Comparison of ENCODE assay signal across 12 cellular contexts in genomic region chr22:37529652-37530345, GRCh38. TPM values are rescaled to one million over a fixed set of nuclear protein-coding genes. Genes with fewer than 3 reads are reported as not detected.
DNase-seq lines count a peak whose midpoint lies in the region; ATAC-seq, FAIRE-seq and TF ChIP-seq lines count a peak whose summit lies in the region.
"Had no signal": no experiment of that assay in that cellular context is flagged by ENCODE, and none has a peak within 500 bp of the region (broad histone marks: within the 10 kb centered on the region; RNA-seq: fewer than 3 reads in every experiment).

No MANE protein-coding gene starts in this region.

- H3K4me3 Mint-ChIP-seq in T-cell, result no peak overlapping the region
- H3K4me3 Mint-ChIP-seq: activated T-cell treated with anti-CD3 and anti-CD28 coated beads, Interleukin-2, amount 50 U/mL, for 4 hours; CD4-positive, alpha-beta T cell had no signal

- POLR2A ChIA-PET in T-cell (lab: Charles Lee), result no interaction called here

- peak overlapping the region; percentile 40 for H3K27ac ChIP-seq in 22Rv1

- no peaks in the 10 kb centered on the region for H3K9me3 Mint-ChIP-seq in T-cell
- H3K9me3 Mint-ChIP-seq: activated T-cell treated with anti-CD3 and anti-CD28 coated beads, Interleukin-2, amount 50 U/mL, for 4 hours; CD4-positive, alpha-beta T cell had no signal

- TF ChIP-seq CTCF in 22Rv1 (IDR thresholded peaks at IDR 0.05), result no peak

- TF ChIP-seq POLR2A in GM12891 (IDR thresholded peaks at IDR 0.05; ENCODE audit: low read depth, low read length), result no peak

- CTCF ChIA-PET in T-cell (lab: Charles Lee), result interaction anchor here in 1 of 2 donors (1.3 kb wide), 1 partner anchor 37 kb away, joined by 4 read pairs; no protein-coding TSS in a partner anchor

- H3K27ac Mint-ChIP-seq in T-cell, result no peak overlapping the region
- H3K27ac Mint-ChIP-seq: CD4-positive, alpha-beta T cell had no signal

- ATAC-seq in T-cell (replicated peaks in 1 of 4), result peak in 3 of 4 experiments; percentile 23 to 47 (median 26)
- ATAC-seq: activated T-cell treated with anti-CD3 and anti-CD28 coated beads, Interleukin-2, amount 50 U/mL, for 4 hours had no signal

- DNase-seq in GM12891 (ENCODE audit: insufficient read length, low spot score) (no peak), T-cell (no peak), GM19240 (ENCODE audit: insufficient read length, low spot score) (no peak), SHP77 treated with DMSO at 0.1 percent for 48 hours (lab: John Stamatoyannopoulos, UW) (no peak), NCI-H2081 treated with DMSO at 0.1 percent for 48 hours (lab: John Stamatoyannopoulos, UW) (no peak)
- DNase-seq: activated T-cell treated with anti-CD3 and anti-CD28 coated beads, Interleukin-2, amount 50 U/mL, for 4 hours; CD4-positive, alpha-beta T cell; head of caudate nucleus; NCI-H146 had no signal

- H3K4me1 Mint-ChIP-seq in T-cell, result peaks cover 8 to 19% (median 19%) of the 10 kb centered on the region in 3 donors

- peaks cover 4 to 20% of the 10 kb centered on the region in 2 donors for H3K27me3 Mint-ChIP-seq in T-cell

- no peaks in the 10 kb centered on the region for H3K36me3 Mint-ChIP-seq in T-cell

- FAIRE-seq in GM12891 (lab: Jason Lieb, UNC), result peak; percentile 52

TF ChIP-seq in GM12891, 5 proteins besides CTCF, POLR2A, EP300 and RAD21:
- TF ChIP-seq SPI1 (IDR thresholded peaks at IDR 0.05; ENCODE audit: low read depth, low read length), result no peak
- TF ChIP-seq POLR2AphosphoS5 (IDR thresholded peaks at IDR 0.05; ENCODE audit: low read depth, low read length), result no peak
- no peak for TF ChIP-seq POU2F2 (IDR thresholded peaks at IDR 0.05; ENCODE audit: low read depth, low read length)
- no peak for TF ChIP-seq PAX5 (IDR thresholded peaks at IDR 0.05; ENCODE audit: insufficient read depth, low read length, severe bottlenecking)
- TF ChIP-seq TAF1 (IDR thresholded peaks at IDR 0.05; ENCODE audit: low read depth, low read length), result no peak

RNA-seq across cellular contexts. Expression of gene CARD10, which starts 10.6 kb away (rescaled TPM):
- not detected for polyA plus RNA-seq in GM12891 (2012; ENCODE audit: low read depth, missing spikeins)
- under 1 TPM in 4 of 5 donors, not detected in 1; 0.44 to 0.79 (median 0.52) TPM for total RNA-seq in T-cell

RNA-seq across cellular contexts. Expression of gene CDC42EP1, which starts 30.5 kb away (rescaled TPM):
- polyA plus RNA-seq in GM12891 (2012; ENCODE audit: low read depth, missing spikeins), result not detected
- under 1 TPM in 3 of 5 donors, not detected in 2; 0.47 to 0.73 (median 0.62) TPM for total RNA-seq in T-cell
- total RNA-seq: CD4-positive, alpha-beta T cell; OCI-LY7 had no signal

RNA-seq across cellular contexts. Expression of gene MFNG, which starts 43.6 kb away (rescaled TPM):
- polyA plus RNA-seq in GM12891 (2012; ENCODE audit: low read depth, missing spikeins), result 43.4 TPM
- 100 to 1,000 TPM; 153 to 296 (median 268) TPM for total RNA-seq in T-cell

RNA-seq across cellular contexts. Expression of gene LGALS2, which starts 50.1 kb away (rescaled TPM):
- 1.1 TPM for polyA plus RNA-seq in GM12891 (2012; ENCODE audit: low read depth, missing spikeins)
- total RNA-seq in T-cell, result 1 to 10 TPM in 1 of 5 donors, under 1 TPM in 1, not detected in 3; 0.63 to 1.4 TPM
- total RNA-seq: activated T-cell treated with anti-CD3 and anti-CD28 coated beads, Interleukin-2, amount 50 U/mL, for 4 hours; T-helper 2 cell treated with Interferon-gamma antibody and Interleukin-4, amounts not matched to agents 100 ng/mL and 5 ng/mL, for 36 hours had no signal
